ENCODE assay signal across 1 cellular context in the genomic region with DNA sequence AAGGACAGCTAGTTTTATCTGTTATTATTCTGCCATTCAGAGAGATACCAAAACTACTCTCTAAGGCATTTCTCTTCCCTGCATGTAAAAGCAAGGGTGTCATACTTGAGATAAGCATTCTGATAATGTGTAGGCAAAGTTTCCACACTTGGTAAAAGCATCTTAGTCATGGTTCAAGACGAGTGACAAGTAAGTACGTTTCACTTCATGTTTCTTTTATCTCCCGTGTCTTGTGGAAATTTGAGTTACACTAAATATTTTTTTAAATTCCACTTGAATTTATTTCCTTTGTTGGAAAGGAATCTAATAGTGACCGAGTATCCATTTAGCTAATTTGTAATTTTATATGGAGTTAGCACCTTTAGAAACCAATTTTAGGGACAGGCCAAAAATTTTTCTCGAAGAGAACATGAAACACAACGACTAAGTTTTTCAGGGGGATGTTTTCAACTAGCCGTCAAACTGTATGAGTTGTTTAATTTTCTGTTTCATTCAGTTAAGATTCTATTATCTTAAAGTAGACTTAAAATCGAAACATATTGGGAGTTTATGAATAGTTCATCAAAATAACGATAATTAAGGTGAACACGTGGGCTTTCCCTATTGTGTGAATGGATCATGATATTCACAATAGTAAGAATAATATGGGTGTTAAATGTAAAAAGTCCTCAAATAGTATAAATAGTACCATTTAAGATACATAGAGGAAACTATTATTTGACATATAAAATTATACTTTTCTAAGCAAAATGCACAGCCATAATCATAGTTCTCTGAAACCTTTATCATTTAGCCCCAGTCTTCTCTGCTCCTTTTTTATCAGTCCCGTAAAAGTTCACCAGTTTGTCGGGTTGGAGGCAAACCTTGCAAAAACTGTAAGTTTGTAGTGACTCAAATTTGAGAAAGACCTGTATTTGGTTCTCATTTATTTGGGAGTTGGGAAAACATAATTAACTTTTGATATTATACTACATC.
TF ChIP-seq lines count a peak whose summit lies in the region.

No MANE protein-coding gene starts in this region.

TF ChIP-seq in K562, 482 proteins besides CTCF, POLR2A, EP300 and RAD21 (continued from another document and continues in another):
- TF ChIP-seq, protein P1, sequence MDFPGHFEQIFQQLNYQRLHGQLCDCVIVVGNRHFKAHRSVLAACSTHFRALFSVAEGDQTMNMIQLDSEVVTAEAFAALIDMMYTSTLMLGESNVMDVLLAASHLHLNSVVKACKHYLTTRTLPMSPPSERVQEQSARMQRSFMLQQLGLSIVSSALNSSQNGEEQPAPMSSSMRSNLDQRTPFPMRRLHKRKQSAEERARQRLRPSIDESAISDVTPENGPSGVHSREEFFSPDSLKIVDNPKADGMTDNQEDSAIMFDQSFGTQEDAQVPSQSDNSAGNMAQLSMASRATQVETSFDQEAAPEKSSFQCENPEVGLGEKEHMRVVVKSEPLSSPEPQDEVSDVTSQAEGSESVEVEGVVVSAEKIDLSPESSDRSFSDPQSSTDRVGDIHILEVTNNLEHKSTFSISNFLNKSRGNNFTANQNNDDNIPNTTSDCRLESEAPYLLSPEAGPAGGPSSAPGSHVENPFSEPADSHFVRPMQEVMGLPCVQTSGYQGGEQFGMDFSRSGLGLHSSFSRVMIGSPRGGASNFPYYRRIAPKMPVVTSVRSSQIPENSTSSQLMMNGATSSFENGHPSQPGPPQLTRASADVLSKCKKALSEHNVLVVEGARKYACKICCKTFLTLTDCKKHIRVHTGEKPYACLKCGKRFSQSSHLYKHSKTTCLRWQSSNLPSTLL (IDR thresholded peaks at IDR 0.05) = no peak
- TF ChIP-seq ZNF253 (CRISPR knock-in tag; conservative IDR thresholded peaks at IDR 0.05) (no peak), USF2 (CRISPR knock-in tag; IDR thresholded peaks at IDR 0.05) (no peak), SMARCB1 (IDR thresholded peaks at IDR 0.05; ENCODE audit: insufficient read length, low read depth) (peak; percentile 54), ZNF165 (CRISPR knock-in tag; IDR thresholded peaks at IDR 0.05; ENCODE audit: borderline replicate concordance) (no peak), NEUROD1 (IDR thresholded peaks at IDR 0.05; ENCODE audit: borderline replicate concordance, low read depth, low read length, partially characterized antibody) (no peak), CHD1 (IDR thresholded peaks at IDR 0.05; ENCODE audit: low read length) (peak; percentile 48), BHLHE40 (IDR thresholded peaks at IDR 0.05; ENCODE audit: low read length) (peak; percentile 44; the same call in 1 of the 2 replicates), TCF7L2 (IDR thresholded peaks at IDR 0.05; ENCODE audit: low read depth, low read length) (no peak), KHSRP (IDR thresholded peaks at IDR 0.05) (no peak), ZNF79 (CRISPR knock-in tag; IDR thresholded peaks at IDR 0.05; ENCODE audit: low read depth) (no peak), AFF1 (IDR thresholded peaks at IDR 0.05; ENCODE audit: low read depth in 1 of 2, partially characterized antibody in 2 of 2) (peak in 1 of 2 experiments; percentile 80), MAFF (IDR thresholded peaks at IDR 0.05; ENCODE audit: low read length) (peak; percentile 78), NFYB (IDR thresholded peaks at IDR 0.05; ENCODE audit: extremely low read depth, insufficient read length) (no peak), MLX (CRISPR knock-in tag; conservative IDR thresholded peaks at IDR 0.05) (no peak), TBL1XR1 (IDR thresholded peaks at IDR 0.05; ENCODE audit: low read length in 2 of 2) (no peak), FOXK1 (CRISPR knock-in tag; IDR thresholded peaks at IDR 0.05; ENCODE audit: borderline replicate concordance) (no peak), RBM17 (IDR thresholded peaks at IDR 0.05; ENCODE audit: borderline replicate concordance, low read depth, low read length) (no peak), TAF9B (IDR thresholded peaks at IDR 0.05; ENCODE audit: partially characterized antibody) (peak; percentile 66), TSC22D4 (tag; IDR thresholded peaks at IDR 0.05) (no peak), ZNF766 (CRISPR knock-in tag; conservative IDR thresholded peaks at IDR 0.05) (peak; percentile 74; the same call in 1 of the 2 replicates), RBM25 (IDR thresholded peaks at IDR 0.05; ENCODE audit: low read depth, low read length, severe bottlenecking) (no peak), ARID2 (IDR thresholded peaks at IDR 0.05) (no peak), NR4A1 (CRISPR knock-in tag; IDR thresholded peaks at IDR 0.05) (no peak), NR4A1 (tag; IDR thresholded peaks at IDR 0.05) (no peak), SRSF9 (IDR thresholded peaks at IDR 0.05; ENCODE audit: borderline replicate concordance, low read depth, low read length) (no peak), SIN3A (IDR thresholded peaks at IDR 0.05; ENCODE audit: borderline replicate concordance in 2 of 2, control insufficient read depth in 1 of 2, low read depth in 2 of 2, low read length in 2 of 2) (no peak), BCOR (IDR thresholded peaks at IDR 0.05) (no peak), TAF1 (IDR thresholded peaks at IDR 0.05; ENCODE audit: control insufficient read depth, extremely low read depth, insufficient read depth, low read length, severe bottlenecking) (peak; percentile 33), ELF4 (CRISPR knock-in tag; IDR thresholded peaks at IDR 0.05) (no peak), RBM22 (IDR thresholded peaks at IDR 0.05; ENCODE audit: low read depth, low read length, poor library complexity, severe bottlenecking) (no peak), ARHGAP35 (IDR thresholded peaks at IDR 0.05; ENCODE audit: partially characterized antibody) (no peak), ZNF717 (CRISPR knock-in tag; IDR thresholded peaks at IDR 0.05) (no peak)
- TF ChIP-seq, protein P2, sequence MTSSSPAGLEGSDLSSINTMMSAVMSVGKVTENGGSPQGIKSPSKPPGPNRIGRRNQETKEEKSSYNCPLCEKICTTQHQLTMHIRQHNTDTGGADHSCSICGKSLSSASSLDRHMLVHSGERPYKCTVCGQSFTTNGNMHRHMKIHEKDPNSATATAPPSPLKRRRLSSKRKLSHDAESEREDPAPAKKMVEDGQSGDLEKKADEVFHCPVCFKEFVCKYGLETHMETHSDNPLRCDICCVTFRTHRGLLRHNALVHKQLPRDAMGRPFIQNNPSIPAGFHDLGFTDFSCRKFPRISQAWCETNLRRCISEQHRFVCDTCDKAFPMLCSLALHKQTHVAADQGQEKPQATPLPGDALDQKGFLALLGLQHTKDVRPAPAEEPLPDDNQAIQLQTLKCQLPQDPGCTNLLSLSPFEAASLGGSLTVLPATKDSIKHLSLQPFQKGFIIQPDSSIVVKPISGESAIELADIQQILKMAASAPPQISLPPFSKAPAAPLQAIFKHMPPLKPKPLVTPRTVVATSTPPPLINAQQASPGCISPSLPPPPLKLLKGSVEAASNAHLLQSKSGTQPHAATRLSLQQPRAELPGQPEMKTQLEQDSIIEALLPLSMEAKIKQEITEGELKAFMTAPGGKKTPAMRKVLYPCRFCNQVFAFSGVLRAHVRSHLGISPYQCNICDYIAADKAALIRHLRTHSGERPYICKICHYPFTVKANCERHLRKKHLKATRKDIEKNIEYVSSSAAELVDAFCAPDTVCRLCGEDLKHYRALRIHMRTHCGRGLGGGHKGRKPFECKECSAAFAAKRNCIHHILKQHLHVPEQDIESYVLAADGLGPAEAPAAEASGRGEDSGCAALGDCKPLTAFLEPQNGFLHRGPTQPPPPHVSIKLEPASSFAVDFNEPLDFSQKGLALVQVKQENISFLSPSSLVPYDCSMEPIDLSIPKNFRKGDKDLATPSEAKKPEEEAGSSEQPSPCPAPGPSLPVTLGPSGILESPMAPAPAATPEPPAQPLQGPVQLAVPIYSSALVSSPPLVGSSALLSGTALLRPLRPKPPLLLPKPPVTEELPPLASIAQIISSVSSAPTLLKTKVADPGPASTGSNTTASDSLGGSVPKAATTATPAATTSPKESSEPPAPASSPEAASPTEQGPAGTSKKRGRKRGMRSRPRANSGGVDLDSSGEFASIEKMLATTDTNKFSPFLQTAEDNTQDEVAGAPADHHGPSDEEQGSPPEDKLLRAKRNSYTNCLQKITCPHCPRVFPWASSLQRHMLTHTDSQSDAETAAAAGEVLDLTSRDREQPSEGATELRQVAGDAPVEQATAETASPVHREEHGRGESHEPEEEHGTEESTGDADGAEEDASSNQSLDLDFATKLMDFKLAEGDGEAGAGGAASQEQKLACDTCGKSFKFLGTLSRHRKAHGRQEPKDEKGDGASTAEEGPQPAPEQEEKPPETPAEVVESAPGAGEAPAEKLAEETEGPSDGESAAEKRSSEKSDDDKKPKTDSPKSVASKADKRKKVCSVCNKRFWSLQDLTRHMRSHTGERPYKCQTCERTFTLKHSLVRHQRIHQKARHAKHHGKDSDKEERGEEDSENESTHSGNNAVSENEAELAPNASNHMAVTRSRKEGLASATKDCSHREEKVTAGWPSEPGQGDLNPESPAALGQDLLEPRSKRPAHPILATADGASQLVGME (CRISPR knock-in tag; IDR thresholded peaks at IDR 0.05) = no peak
- TF ChIP-seq, protein P3, sequence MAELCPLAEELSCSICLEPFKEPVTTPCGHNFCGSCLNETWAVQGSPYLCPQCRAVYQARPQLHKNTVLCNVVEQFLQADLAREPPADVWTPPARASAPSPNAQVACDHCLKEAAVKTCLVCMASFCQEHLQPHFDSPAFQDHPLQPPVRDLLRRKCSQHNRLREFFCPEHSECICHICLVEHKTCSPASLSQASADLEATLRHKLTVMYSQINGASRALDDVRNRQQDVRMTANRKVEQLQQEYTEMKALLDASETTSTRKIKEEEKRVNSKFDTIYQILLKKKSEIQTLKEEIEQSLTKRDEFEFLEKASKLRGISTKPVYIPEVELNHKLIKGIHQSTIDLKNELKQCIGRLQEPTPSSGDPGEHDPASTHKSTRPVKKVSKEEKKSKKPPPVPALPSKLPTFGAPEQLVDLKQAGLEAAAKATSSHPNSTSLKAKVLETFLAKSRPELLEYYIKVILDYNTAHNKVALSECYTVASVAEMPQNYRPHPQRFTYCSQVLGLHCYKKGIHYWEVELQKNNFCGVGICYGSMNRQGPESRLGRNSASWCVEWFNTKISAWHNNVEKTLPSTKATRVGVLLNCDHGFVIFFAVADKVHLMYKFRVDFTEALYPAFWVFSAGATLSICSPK (IDR thresholded peaks at IDR 0.05; ENCODE audit: borderline replicate concordance) = no peak
- TF ChIP-seq, protein P4, sequence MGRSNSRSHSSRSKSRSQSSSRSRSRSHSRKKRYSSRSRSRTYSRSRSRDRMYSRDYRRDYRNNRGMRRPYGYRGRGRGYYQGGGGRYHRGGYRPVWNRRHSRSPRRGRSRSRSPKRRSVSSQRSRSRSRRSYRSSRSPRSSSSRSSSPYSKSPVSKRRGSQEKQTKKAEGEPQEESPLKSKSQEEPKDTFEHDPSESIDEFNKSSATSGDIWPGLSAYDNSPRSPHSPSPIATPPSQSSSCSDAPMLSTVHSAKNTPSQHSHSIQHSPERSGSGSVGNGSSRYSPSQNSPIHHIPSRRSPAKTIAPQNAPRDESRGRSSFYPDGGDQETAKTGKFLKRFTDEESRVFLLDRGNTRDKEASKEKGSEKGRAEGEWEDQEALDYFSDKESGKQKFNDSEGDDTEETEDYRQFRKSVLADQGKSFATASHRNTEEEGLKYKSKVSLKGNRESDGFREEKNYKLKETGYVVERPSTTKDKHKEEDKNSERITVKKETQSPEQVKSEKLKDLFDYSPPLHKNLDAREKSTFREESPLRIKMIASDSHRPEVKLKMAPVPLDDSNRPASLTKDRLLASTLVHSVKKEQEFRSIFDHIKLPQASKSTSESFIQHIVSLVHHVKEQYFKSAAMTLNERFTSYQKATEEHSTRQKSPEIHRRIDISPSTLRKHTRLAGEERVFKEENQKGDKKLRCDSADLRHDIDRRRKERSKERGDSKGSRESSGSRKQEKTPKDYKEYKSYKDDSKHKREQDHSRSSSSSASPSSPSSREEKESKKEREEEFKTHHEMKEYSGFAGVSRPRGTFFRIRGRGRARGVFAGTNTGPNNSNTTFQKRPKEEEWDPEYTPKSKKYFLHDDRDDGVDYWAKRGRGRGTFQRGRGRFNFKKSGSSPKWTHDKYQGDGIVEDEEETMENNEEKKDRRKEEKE (IDR thresholded peaks at IDR 0.05; ENCODE audit: borderline replicate concordance in 1 of 2, control insufficient read depth in 1 of 2, low read depth in 2 of 2, low read length in 1 of 2) = 0 out of 4 replicates have a peak, but pooled peaks of 1 of the 2 experiments have one; percentile 48
